ENCODE assay signal across 1 cellular context in the genomic region with DNA sequence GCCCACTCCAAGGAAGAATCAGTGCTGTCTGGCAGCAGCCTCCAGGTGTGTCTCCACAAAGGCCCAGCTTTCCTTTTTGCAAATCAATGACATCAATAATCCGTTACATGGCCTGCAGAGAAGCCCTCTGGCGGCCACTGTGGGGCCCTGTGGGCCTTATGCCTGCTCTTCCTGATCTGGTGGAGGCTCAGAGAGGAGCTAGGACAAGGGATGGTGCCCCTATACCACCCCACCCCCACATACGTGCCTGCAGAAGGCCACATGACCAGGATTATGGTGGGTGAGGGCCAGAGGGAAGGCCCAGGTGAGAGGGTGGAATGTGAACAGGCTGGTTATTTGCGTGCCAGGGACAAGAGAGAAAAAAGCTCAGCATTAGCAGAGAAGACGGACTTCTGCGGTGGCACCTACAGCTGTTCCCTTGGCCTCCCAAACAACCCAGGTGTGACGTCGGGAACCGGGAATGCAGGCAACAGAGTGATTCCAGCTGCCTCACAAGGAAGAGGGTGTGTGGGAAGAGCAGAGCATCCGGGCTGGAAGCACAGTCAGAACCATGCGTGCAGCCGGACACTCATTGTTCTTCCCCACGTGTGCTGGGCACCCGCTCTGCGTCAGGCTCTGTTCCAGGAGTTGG.
TF ChIP-seq lines count a peak whose summit lies in the region.

No MANE protein-coding gene starts in this region.

TF ChIP-seq in liver, 16 proteins besides CTCF, POLR2A, EP300 and RAD21 (continued from another document):
- TF ChIP-seq, protein P1, sequence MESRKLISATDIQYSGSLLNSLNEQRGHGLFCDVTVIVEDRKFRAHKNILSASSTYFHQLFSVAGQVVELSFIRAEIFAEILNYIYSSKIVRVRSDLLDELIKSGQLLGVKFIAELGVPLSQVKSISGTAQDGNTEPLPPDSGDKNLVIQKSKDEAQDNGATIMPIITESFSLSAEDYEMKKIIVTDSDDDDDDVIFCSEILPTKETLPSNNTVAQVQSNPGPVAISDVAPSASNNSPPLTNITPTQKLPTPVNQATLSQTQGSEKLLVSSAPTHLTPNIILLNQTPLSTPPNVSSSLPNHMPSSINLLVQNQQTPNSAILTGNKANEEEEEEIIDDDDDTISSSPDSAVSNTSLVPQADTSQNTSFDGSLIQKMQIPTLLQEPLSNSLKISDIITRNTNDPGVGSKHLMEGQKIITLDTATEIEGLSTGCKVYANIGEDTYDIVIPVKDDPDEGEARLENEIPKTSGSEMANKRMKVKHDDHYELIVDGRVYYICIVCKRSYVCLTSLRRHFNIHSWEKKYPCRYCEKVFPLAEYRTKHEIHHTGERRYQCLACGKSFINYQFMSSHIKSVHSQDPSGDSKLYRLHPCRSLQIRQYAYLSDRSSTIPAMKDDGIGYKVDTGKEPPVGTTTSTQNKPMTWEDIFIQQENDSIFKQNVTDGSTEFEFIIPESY (IDR thresholded peaks at IDR 0.05) = no peak
- TF ChIP-seq YY1 (IDR thresholded peaks at IDR 0.05) (no peak), HNF4A (conservative IDR thresholded peaks at IDR 0.05) (no peak)
